Comparison of ENCODE assay signal across 19 cellular contexts in the genomic region with DNA sequence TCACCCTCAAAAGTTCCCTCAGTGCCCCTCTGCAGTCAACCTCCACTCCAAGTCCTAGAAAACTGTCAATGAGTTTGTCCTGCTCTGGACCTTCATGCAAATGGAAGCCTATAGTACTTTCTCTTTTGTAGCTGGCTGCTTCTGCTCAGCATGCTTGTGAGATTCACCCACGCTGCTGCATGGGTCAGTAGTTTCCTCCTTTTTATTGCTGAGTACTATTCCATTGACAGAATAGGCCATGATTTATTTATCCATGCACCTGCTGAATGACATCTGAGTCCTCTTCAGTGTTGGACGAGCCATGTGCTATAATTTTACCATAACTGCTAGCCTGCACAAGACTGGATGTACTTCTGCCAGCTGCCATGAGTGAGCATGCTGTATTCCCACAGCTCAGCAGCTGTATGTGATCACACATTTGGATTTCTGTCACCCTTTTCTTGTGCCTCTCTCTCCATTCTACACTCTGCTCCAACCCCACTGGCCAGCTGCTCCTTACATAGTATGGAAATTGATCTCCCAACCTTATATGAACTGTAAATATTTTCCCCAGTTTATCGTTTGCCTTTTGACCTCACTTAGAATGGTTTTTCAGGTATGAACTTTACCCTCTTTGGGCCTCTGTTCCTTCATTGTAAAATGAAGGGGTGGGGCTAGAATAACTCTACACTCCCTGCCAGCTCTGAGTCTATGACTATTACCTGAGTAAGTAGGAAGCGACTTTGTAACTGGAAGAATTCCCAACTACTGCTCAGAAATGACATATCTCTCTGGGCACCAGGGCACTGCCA. TPM values are rescaled to one million over a fixed set of nuclear protein-coding genes. Genes with fewer than 3 reads are reported as not detected.
DNase-seq lines count a peak whose midpoint lies in the region; ATAC-seq and TF ChIP-seq lines count a peak whose summit lies in the region.
"Had no signal": no experiment of that assay in that cellular context is flagged by ENCODE, and none has a peak within 500 bp of the region (broad histone marks: within the 10 kb centered on the region; RNA-seq: fewer than 3 reads in every experiment).

No MANE protein-coding gene starts in this region.

- no TSS peak for BruUV-seq in Caco-2 (replicated peaks; lab: Mats Ljungman, UMichigan)

- no peak for TF ChIP-seq POLR2A in body of pancreas (IDR thresholded peaks at IDR 0.05)

- peak overlapping the region; percentile 58 to 77 (median 66) for H3K27ac ChIP-seq in body of pancreas
- H3K27ac ChIP-seq: ascending aorta, BLaER1, HL-60, right lobe of liver had no signal

- peaks cover 15% of the 10 kb centered on the region for H3K36me3 Mint-ChIP-seq in Caco-2 (ENCODE audit: insufficient read depth, unreplicated experiment)
- H3K36me3 Mint-ChIP-seq: naive thymus-derived CD8-positive, alpha-beta T cell had no signal

- WGBS in body of pancreas, 2 donors, result 33 to 43% methylated on average over 4 of the region's 4 CpGs

- peaks cover 58% of the 10 kb centered on the region for H3K4me1 ChIP-seq in Caco-2
- peaks cover 52% of the 10 kb centered on the region for H3K4me1 ChIP-seq in body of pancreas
- H3K4me1 ChIP-seq in mucosa of descending colon (ENCODE audit: low read depth), result peaks cover 55% of the 10 kb centered on the region
- H3K4me1 ChIP-seq: right lobe of liver had no signal

- DNase-seq in Caco-2, result peak; percentile 50 to 58
- peak; percentile 81 for DNase-seq in HT1080 (ENCODE audit: low read depth)
- DNase-seq in body of pancreas, result peak; percentile 41 to 72 (median 62)
- peak in 1 of 3 donors; percentile 69 for DNase-seq in mucosa of descending colon
- DNase-seq in G401 (ENCODE audit: low spot score), result no peak
- no peak for DNase-seq in NOMO-1 treated with DMSO at 0.1 percent for 48 hours (lab: John Stamatoyannopoulos, UW; ENCODE audit: unreplicated experiment)
- DNase-seq: activated CD4-positive, alpha-beta T cell treated with anti-CD3 and anti-CD28 coated beads, Interleukin-2, amount 10 ng/mL, durations not matched to agents 24 days and 14 days; GOT3; islet precursor cell; naive thymus-derived CD8-positive, alpha-beta T cell; right lobe of liver; stimulated activated CD4-positive, alpha-beta T cell treated with anti-CD3 and anti-CD28 coated beads, Interleukin-4, amount 100 ng/mL, for 4 hours; stimulated activated naive CD4-positive, alpha-beta T cell treated with Interleukin-2 at 50 U/mL for 16 hours had no signal

- H3K27me3 ChIP-seq in Caco-2 (replicated peaks; ENCODE audit: control insufficient read depth, insufficient read depth, low read length) (no peaks in the 10 kb centered on the region), body of pancreas (no peaks in the 10 kb centered on the region)
- H3K27me3 ChIP-seq: ascending aorta, BLaER1, right lobe of liver had no signal

- intact Hi-C loops in Caco-2 (cut with micrococcal nuclease; ENCODE audit: unreplicated experiment), result no loop called here
- intact Hi-C loops in body of pancreas (cut with DNase I), result no loop called here
- intact Hi-C loops in mucosa of descending colon (cut with DNase I, micrococcal nuclease), result no loop called here

- peaks cover 56% of the 10 kb centered on the region for H3K4me1 Mint-ChIP-seq in Caco-2 (ENCODE audit: low read depth, unreplicated experiment)

- POLR2A ChIA-PET in Caco-2 (lab: Charles Lee), result interaction anchor here (0.5 to 1.0 kb wide), 2 partner anchors 26 to 78 kb away, joined by 3 to 4 read pairs; partner anchors contain the start of gene CDCP1

- no peak for TF ChIP-seq CTCF in Caco-2 (IDR thresholded peaks at IDR 0.05; ENCODE audit: insufficient read depth in 1 of 2, low read depth in 1 of 2, low read length in 1 of 2, severe bottlenecking in 1 of 2, unreplicated experiment in 1 of 2)
- no peak for TF ChIP-seq CTCF in body of pancreas (IDR thresholded peaks at IDR 0.05)
- no peak for TF ChIP-seq CTCF in mucosa of descending colon (IDR thresholded peaks at IDR 0.05)

- no peaks in the 10 kb centered on the region for H3K9me3 ChIP-seq in Caco-2
- H3K9me3 ChIP-seq in body of pancreas, result no peaks in the 10 kb centered on the region
- no peaks in the 10 kb centered on the region for H3K9me3 ChIP-seq in mucosa of descending colon
- H3K9me3 ChIP-seq: ascending aorta, BLaER1, right lobe of liver had no signal

- CTCF ChIA-PET in Caco-2 (lab: Charles Lee), result interaction anchor here (1.0 to 1.1 kb wide), 2 partner anchors 18 to 80 kb away, joined by 5 read pairs; no protein-coding TSS in a partner anchor

- H3K4me3 ChIP-seq in Caco-2 (ENCODE audit: low read depth, low read length) (no peak overlapping the region), body of pancreas (no peak overlapping the region), mucosa of descending colon (no peak overlapping the region)
- H3K4me3 ChIP-seq: ascending aorta, BLaER1, right lobe of liver had no signal

- H3K27ac Mint-ChIP-seq in Caco-2 (ENCODE audit: unreplicated experiment), result peak overlapping the region; percentile 68
- H3K27ac Mint-ChIP-seq: activated CD4-positive, alpha-beta T cell treated with anti-CD3 and anti-CD28 coated beads, Interleukin-2, amount 10 ng/mL, durations not matched to agents 24 days and 14 days; activated T-helper 17 cell treated with anti-CD3 and anti-CD28 coated beads, Interleukin-2, amount 50 U/mL, for 72 hours; naive thymus-derived CD8-positive, alpha-beta T cell had no signal

- H3K4me3 Mint-ChIP-seq in Caco-2 (ENCODE audit: unreplicated experiment), result peak overlapping the region; percentile 5
- H3K4me3 Mint-ChIP-seq: activated CD4-positive, alpha-beta T cell treated with anti-CD3 and anti-CD28 coated beads, Interleukin-2, amount 10 ng/mL, durations not matched to agents 24 days and 14 days; activated T-helper 17 cell treated with anti-CD3 and anti-CD28 coated beads, Interleukin-2, amount 50 U/mL, for 72 hours; naive thymus-derived CD8-positive, alpha-beta T cell had no signal

- in situ Hi-C loops in G401 (cut with HindIII; ENCODE audit: low sequenced_read_pairs), result no loop called here

- no peaks in the 10 kb centered on the region for H3K27me3 Mint-ChIP-seq in Caco-2 (ENCODE audit: insufficient read depth, unreplicated experiment)

- H3K36me3 ChIP-seq in Caco-2 (ENCODE audit: control insufficient read depth, insufficient read depth, low read length) (no peaks in the 10 kb centered on the region; the same call in none of the 2 replicates), body of pancreas (replicated peaks in 1 of 2; ENCODE audit: insufficient read depth in 1 of 2, low read depth in 2 of 2) (no peaks in the 10 kb centered on the region), mucosa of descending colon (ENCODE audit: low read depth) (no peaks in the 10 kb centered on the region)
- H3K36me3 ChIP-seq: ascending aorta, BLaER1, right lobe of liver had no signal

- ATAC-seq in body of pancreas (peak; percentile 89), mucosa of descending colon (peak; percentile 89), GM21737 (IDR thresholded peaks at IDR 0.05; ENCODE audit: unreplicated experiment) (no peak), GM21515 (IDR thresholded peaks at IDR 0.05; ENCODE audit: unreplicated experiment) (no peak)
- ATAC-seq: activated T-helper 17 cell treated with anti-CD3 and anti-CD28 coated beads, Interleukin-2, amount 50 U/mL, for 72 hours; naive thymus-derived CD8-positive, alpha-beta T cell had no signal

- no peaks in the 10 kb centered on the region for H3K9me3 Mint-ChIP-seq in Caco-2 (ENCODE audit: unreplicated experiment)
- H3K9me3 Mint-ChIP-seq: activated CD4-positive, alpha-beta T cell treated with anti-CD3 and anti-CD28 coated beads, Interleukin-2, amount 10 ng/mL, durations not matched to agents 24 days and 14 days; activated T-helper 17 cell treated with anti-CD3 and anti-CD28 coated beads, Interleukin-2, amount 50 U/mL, for 72 hours; naive thymus-derived CD8-positive, alpha-beta T cell had no signal

RNA-seq across cellular contexts. Expression of gene CDCP1, which starts 26.2 kb away (rescaled TPM):
- total RNA-seq in Caco-2 (2022) (22.5 and 25.0 TPM in 2 replicates), body of pancreas (1 to 10 TPM; 6.2 to 6.3 TPM), mucosa of descending colon (100 to 1,000 TPM in 1 of 3 donors, 10 to 100 TPM in 2; 57.6 to 111 (median 87.5) TPM)
- total RNA-seq in HT1080 (2014; rRNA removed; shearing (Covaris generic)), result 16.9 and 23.8 TPM in 2 replicates
- 45.0 and 51.3 TPM in 2 replicates for polyA plus RNA-seq in HT1080 (2015; cell fraction: cytosol; rRNA removed)
- 49.2 and 55.4 TPM in 2 replicates for polyA plus RNA-seq in HT1080 (2015; cell fraction: nucleus; rRNA removed)
- not detected in 2 replicates for total RNA-seq in G401 (2014; rRNA removed; shearing (Covaris generic))
- total RNA-seq: naive thymus-derived CD8-positive, alpha-beta T cell had no signal

Comparison
In these comparisons a context has a peak if more than half of its experiments do, and no peak if none do; other contexts are left out.
1. DNase-seq: peak in Caco-2 (2 of 2), HT1080 (single experiment) and body of pancreas (4 of 4); none in G401 (single experiment) and NOMO-1 treated with DMSO at 0.1 percent for 48 hours (single experiment).
2. ATAC-seq: peak in body of pancreas (single experiment) and mucosa of descending colon (single experiment); none in GM21737 (single experiment) and GM21515 (single experiment).